In the genomic region with DNA sequence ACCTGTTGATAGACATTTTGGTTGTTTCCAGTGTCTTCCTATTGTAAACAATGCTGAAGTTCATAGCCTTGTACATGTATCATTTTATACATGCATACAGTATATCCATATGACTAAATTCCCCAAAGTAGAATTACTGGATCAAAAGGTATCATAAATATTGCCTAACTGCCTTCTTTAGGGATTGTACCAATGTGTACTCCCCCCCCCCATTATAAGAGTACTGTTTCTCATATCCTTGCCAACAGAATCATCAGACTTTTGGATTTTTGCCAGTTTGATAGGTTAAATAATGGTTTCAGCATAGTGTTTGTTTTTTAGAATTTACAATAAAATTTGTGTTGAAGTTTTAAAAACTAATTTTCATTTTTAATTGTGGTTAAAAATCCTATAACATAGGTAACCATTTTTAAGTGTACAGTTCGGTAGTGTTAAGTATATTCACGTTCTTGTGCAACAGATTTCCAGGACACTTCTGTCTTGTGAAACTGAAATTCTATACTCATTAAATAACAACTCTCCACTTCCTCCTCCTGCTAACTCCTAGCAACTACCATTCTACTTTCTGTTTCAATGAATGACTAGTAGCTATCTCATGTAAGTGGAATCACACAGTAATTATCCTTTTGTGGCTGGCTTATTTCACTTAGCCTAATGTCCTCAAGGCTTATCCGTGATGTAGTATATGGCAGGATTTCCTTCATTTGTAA, we compare ENCODE assay signal across 8 cellular contexts. TPM values are rescaled to one million over a fixed set of nuclear protein-coding genes. Genes with fewer than 3 reads are reported as not detected.
DNase-seq lines count a peak whose midpoint lies in the region; ATAC-seq and TF ChIP-seq lines count a peak whose summit lies in the region.

No MANE protein-coding gene starts in this region.

- no peak overlapping the region for H3K4me3 ChIP-seq in AG04450 (ENCODE audit: low read depth, low read length)
- no peak overlapping the region for H3K4me3 ChIP-seq in astrocyte of the spinal cord (ENCODE audit: low read depth, low read length)
- H3K4me3 ChIP-seq in naive thymus-derived CD4-positive, alpha-beta T cell (ENCODE audit: low read length), result no peak overlapping the region
- H3K4me3 ChIP-seq in H7 (ENCODE audit: insufficient read depth, low read depth, low read length), result no peak overlapping the region

- DNase-seq in AG04450 (ENCODE audit: low read depth, low spot score) (peak; percentile 39), NCI-H2081 (lab: John Stamatoyannopoulos, UW) (peak; percentile 67 to 92), astrocyte of the spinal cord (ENCODE audit: low read depth, low spot score) (peak; percentile 71), H7 (no peak)
- no peak for DNase-seq in naive thymus-derived CD4-positive, alpha-beta T cell
- DNase-seq in stimulated activated CD4-positive, alpha-beta T cell treated with anti-CD3 and anti-CD28 coated beads, Interleukin-4, amount 100 ng/mL, for 24 hours, result no peak

- H3K27me3 ChIP-seq in AG04450 (ENCODE audit: control insufficient read depth, insufficient read depth, low read length) (no peaks in the 10 kb centered on the region), H7 (ENCODE audit: control insufficient read depth, insufficient read depth, low read length) (no peaks in the 10 kb centered on the region)
- peaks cover 0 to 3% of the 10 kb centered on the region in 2 donors for H3K27me3 ChIP-seq in naive thymus-derived CD4-positive, alpha-beta T cell (ENCODE audit: control insufficient read depth in 2 of 2, insufficient read depth in 2 of 2, low read length in 2 of 2)

- H3K4me1 Mint-ChIP-seq in naive thymus-derived CD4-positive, alpha-beta T cell, result peaks cover 0 to 19% (median 0%) of the 10 kb centered on the region in 7 donors

- H3K36me3 ChIP-seq in naive thymus-derived CD4-positive, alpha-beta T cell (ENCODE audit: control insufficient read depth in 2 of 3, insufficient read depth in 3 of 3, low read length in 3 of 3), result no peaks in the 10 kb centered on the region
- H3K36me3 ChIP-seq in H7 (replicated peaks; ENCODE audit: control insufficient read depth, insufficient read depth, low read length), result no peaks in the 10 kb centered on the region

- peaks cover 0 to 2% (median 0%) of the 10 kb centered on the region in 11 donors for H3K9me3 Mint-ChIP-seq in naive thymus-derived CD4-positive, alpha-beta T cell

- intact Hi-C loops in naive thymus-derived CD4-positive, alpha-beta T cell (cut with micrococcal nuclease), result no loop called here

- POLR2A ChIA-PET in AG04450 (lab: Yijun Ruan, JAX), result no interaction called here
- POLR2A ChIA-PET in naive thymus-derived CD4-positive, alpha-beta T cell (lab: Charles Lee), result interaction anchor here (0.5 kb wide), 1 partner anchor 26 kb away, joined by 3 read pairs; no protein-coding TSS in a partner anchor

- H3K4me3 Mint-ChIP-seq in naive thymus-derived CD4-positive, alpha-beta T cell, result peak overlapping the region in 1 of 10 donors; percentile 61

- peak; percentile 98 for ATAC-seq in GM18867 (IDR thresholded peaks at IDR 0.05; ENCODE audit: unreplicated experiment)
- peak; percentile 80 for ATAC-seq in HG03025 (IDR thresholded peaks at IDR 0.05; ENCODE audit: low FRiP score, unreplicated experiment)
- peak; percentile 76 for ATAC-seq in naive thymus-derived CD4-positive, alpha-beta T cell

- no peak for TF ChIP-seq CTCF in AG04450 (IDR thresholded peaks at IDR 0.05; ENCODE audit: low read depth, low read length)
- TF ChIP-seq CTCF in astrocyte of the spinal cord (IDR thresholded peaks at IDR 0.05; ENCODE audit: low read depth, low read length), result no peak

- H3K27me3 Mint-ChIP-seq in naive thymus-derived CD4-positive, alpha-beta T cell, result peaks cover 0 to 6% (median 4%) of the 10 kb centered on the region in 5 donors

- in situ Hi-C loops in astrocyte of the spinal cord (cut with HindIII; ENCODE audit: low sequenced_read_pairs), result no loop called here

- CTCF ChIA-PET in AG04450 (lab: Charles Lee), result no interaction called here
- CTCF ChIA-PET in naive thymus-derived CD4-positive, alpha-beta T cell (lab: Charles Lee), result no interaction called here

- no peaks in the 10 kb centered on the region for H3K9me3 ChIP-seq in AG04450 (ENCODE audit: control insufficient read depth, insufficient read depth, low read length)
- no peaks in the 10 kb centered on the region for H3K9me3 ChIP-seq in naive thymus-derived CD4-positive, alpha-beta T cell (ENCODE audit: control insufficient read depth in 2 of 3, low read length in 3 of 3)

- H3K27ac Mint-ChIP-seq in naive thymus-derived CD4-positive, alpha-beta T cell, result peak overlapping the region in 1 of 9 donors; percentile 60

- H3K27ac ChIP-seq in AG04450 (ENCODE audit: low read depth, low read length), result no peak overlapping the region
- H3K27ac ChIP-seq in naive thymus-derived CD4-positive, alpha-beta T cell (ENCODE audit: low read depth, low read length), result no peak overlapping the region

- H3K4me1 ChIP-seq in naive thymus-derived CD4-positive, alpha-beta T cell (ENCODE audit: control insufficient read depth in 2 of 2, insufficient read depth in 2 of 2, low read length in 2 of 2), result no peaks in the 10 kb centered on the region

- H3K36me3 Mint-ChIP-seq in naive thymus-derived CD4-positive, alpha-beta T cell, result peaks cover 0 to 4% (median 0%) of the 10 kb centered on the region in 5 donors

RNA-seq across cellular contexts. Expression of a gene that starts 30.8 kb away (rescaled TPM):
- polyA plus RNA-seq in AG04450 (2011; rRNA removed), result 16.8 and 20.9 TPM in 2 replicates
- polyA minus RNA-seq in AG04450 (2011; rRNA and poly(A)+ RNA removed), result 11.9 TPM in 2 replicates
- 1 to 10 TPM; 6.2 to 9.7 (median 7.8) TPM for total RNA-seq in naive thymus-derived CD4-positive, alpha-beta T cell
- polyA plus RNA-seq in naive thymus-derived CD4-positive, alpha-beta T cell, result 10 to 100 TPM; 40.1 to 53.8 TPM
- total RNA-seq in H7 (2014; rRNA removed; shearing (Covaris generic)), result not detected in 2 replicates

Comparison
In these comparisons a context has a peak if more than half of its experiments do, and no peak if none do; other contexts are left out.
1. DNase-seq: peak in AG04450 (single experiment), NCI-H2081 (2 of 2) and astrocyte of the spinal cord (single experiment); none in naive thymus-derived CD4-positive, alpha-beta T cell (0 of 9), stimulated activated CD4-positive, alpha-beta T cell treated with anti-CD3 and anti-CD28 coated beads, Interleukin-4, amount 100 ng/mL, for 24 hours (single experiment) and H7 (single experiment).
2. Peak in every context shown above with its lines, with median percentiles within 50 percentile points of each other: ATAC-seq.